In genomic region chr6:4372866-4373265, GRCh38 we compare ENCODE assay signal across 25 cellular contexts.
"Had no signal": no experiment of that assay in that cellular context is flagged by ENCODE, and none has a peak within 500 bp of the region (broad histone marks: within the 10 kb centered on the region; RNA-seq: fewer than 3 reads in every experiment).

No MANE protein-coding gene starts in this region.

- H3K36me3 Mint-ChIP-seq: activated CD4-positive, alpha-beta memory T cell treated with anti-CD3 and anti-CD28 coated beads for 36 hours; immature natural killer cell; memory B cell; natural killer cell had no signal

- H3K4me1 Mint-ChIP-seq: activated T-helper 17 cell treated with anti-CD3 and anti-CD28 coated beads, Interleukin-2, amount 50 U/mL, for 72 hours; immature natural killer cell; memory B cell; natural killer cell; T-helper 17 cell had no signal

- H3K27ac ChIP-seq: right lobe of liver, suprapubic skin, tibial artery, WERI-Rb-1 had no signal

- H3K4me3 ChIP-seq: heart left ventricle, right lobe of liver, suprapubic skin, tibial artery had no signal

- H3K36me3 ChIP-seq: heart left ventricle, right lobe of liver, suprapubic skin, tibial artery, WERI-Rb-1 had no signal

- ATAC-seq: activated CD4-positive, CD25-positive, alpha-beta regulatory T cell treated with anti-CD3 and anti-CD28 coated beads, Interleukin-2, amount 50 U/mL, for 24 hours; activated T-cell treated with anti-CD3 and anti-CD28 coated beads, Interleukin-2, amount 50 U/mL, for 4 hours; activated T-helper 17 cell treated with anti-CD3 and anti-CD28 coated beads, Interleukin-2, amount 50 U/mL, for 72 hours; esophagus mucosa; heart left ventricle; natural killer cell; right lobe of liver; T-helper 17 cell had no signal

- DNase-seq: activated CD4-positive, alpha-beta memory T cell treated with anti-CD3 and anti-CD28 coated beads for 36 hours; activated CD4-positive, alpha-beta T cell treated with anti-CD3 and anti-CD28 coated beads for 48 hours; activated gamma-delta T cell treated with Interleukin-2 at 50 U/mL for 16 hours; activated naive CD4-positive, alpha-beta T cell treated with anti-CD3 and anti-CD28 coated beads, Interleukin-2, amount 50 U/mL, for 16 hours; activated T-cell treated with anti-CD3 and anti-CD28 coated beads, Interleukin-2, amount 50 U/mL, for 4 hours; amniotic stem cell; central memory CD4-positive, alpha-beta T cell; foreskin fibroblast; heart left ventricle; hypothalamus; immature natural killer cell; natural killer cell; posterior cingulate gyrus; right lobe of liver; stimulated activated CD4-positive, alpha-beta T cell treated with anti-CD3 and anti-CD28 coated beads, Interleukin-12 subunit alpha, Interleukin-12 subunit beta, amount 100 ng/mL, for 4 hours; stimulated activated CD4-positive, alpha-beta T cell treated with anti-CD3 and anti-CD28 coated beads, Interleukin-4, amount 100 ng/mL, for 1 hour; T-helper 17 cell; T1000; tibial artery; WERI-Rb-1 had no signal

- H3K4me1 ChIP-seq: right lobe of liver, suprapubic skin had no signal

- H3K4me3 Mint-ChIP-seq: activated CD4-positive, alpha-beta memory T cell treated with anti-CD3 and anti-CD28 coated beads for 36 hours; activated T-cell treated with anti-CD3 and anti-CD28 coated beads, Interleukin-2, amount 50 U/mL, for 4 hours; activated T-helper 17 cell treated with anti-CD3 and anti-CD28 coated beads, Interleukin-2, amount 50 U/mL, for 72 hours; immature natural killer cell; memory B cell; natural killer cell; T-helper 17 cell had no signal

- H3K27ac Mint-ChIP-seq: activated CD4-positive, alpha-beta memory T cell treated with anti-CD3 and anti-CD28 coated beads for 36 hours; activated T-helper 17 cell treated with anti-CD3 and anti-CD28 coated beads, Interleukin-2, amount 50 U/mL, for 72 hours; immature natural killer cell; memory B cell; natural killer cell; T-helper 17 cell had no signal

- H3K27me3 ChIP-seq: heart left ventricle, right lobe of liver, tibial artery had no signal

- H3K9me3 ChIP-seq: heart left ventricle, right lobe of liver, suprapubic skin, tibial artery had no signal

- H3K9me3 Mint-ChIP-seq: activated CD4-positive, alpha-beta memory T cell treated with anti-CD3 and anti-CD28 coated beads for 36 hours; activated T-cell treated with anti-CD3 and anti-CD28 coated beads, Interleukin-2, amount 50 U/mL, for 4 hours; activated T-helper 17 cell treated with anti-CD3 and anti-CD28 coated beads, Interleukin-2, amount 50 U/mL, for 72 hours; immature natural killer cell; memory B cell; natural killer cell had no signal
